In the genomic region with DNA sequence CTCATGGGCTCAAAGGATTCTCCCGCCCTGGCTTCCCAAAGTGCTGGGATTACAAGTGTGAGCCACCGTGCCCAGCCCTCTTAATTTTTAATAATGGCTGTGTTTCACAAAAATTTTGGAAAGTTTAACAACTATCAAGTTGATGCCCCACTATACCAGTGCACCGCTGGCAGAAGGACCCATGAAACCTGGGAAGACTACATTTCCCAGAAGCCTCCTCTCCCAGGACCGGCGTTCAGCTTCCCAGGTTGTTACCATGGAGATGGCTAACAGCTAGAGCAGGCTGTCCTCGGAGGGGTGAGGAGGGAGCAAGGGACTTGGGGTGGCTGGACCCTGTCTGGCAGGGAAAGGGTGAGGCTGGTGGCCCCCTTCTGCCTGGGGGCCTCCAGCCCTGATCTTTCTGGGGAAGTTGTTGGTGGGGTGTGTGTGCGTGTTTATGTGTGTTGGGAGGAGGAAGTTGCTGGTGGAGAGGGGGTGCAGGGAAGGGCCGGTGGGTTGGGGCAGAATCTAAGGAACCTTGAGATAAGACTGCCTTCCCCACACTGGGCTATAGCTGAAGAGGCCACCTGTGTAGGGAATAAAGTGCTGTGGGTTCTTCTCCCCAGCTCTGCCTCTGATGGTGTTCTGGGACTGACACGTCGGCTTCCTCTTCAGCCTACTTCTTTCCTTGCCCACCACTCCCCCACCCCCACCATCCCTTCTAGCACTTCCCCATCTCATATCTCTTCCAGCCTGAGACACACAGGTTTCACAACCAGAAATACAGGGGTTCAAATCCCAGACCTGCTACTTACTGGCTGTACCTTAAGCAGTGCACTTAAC, we compare ENCODE assay signal across 8 cellular contexts. TPM values are rescaled to one million over a fixed set of nuclear protein-coding genes. Genes with fewer than 3 reads are reported as not detected.
A peak's percentile ranks its signal among the peaks of the same experiment; 100 is the strongest.
DNase-seq lines count a peak whose midpoint lies in the region; ATAC-seq and TF ChIP-seq lines count a peak whose summit lies in the region.

A gene with protein sequence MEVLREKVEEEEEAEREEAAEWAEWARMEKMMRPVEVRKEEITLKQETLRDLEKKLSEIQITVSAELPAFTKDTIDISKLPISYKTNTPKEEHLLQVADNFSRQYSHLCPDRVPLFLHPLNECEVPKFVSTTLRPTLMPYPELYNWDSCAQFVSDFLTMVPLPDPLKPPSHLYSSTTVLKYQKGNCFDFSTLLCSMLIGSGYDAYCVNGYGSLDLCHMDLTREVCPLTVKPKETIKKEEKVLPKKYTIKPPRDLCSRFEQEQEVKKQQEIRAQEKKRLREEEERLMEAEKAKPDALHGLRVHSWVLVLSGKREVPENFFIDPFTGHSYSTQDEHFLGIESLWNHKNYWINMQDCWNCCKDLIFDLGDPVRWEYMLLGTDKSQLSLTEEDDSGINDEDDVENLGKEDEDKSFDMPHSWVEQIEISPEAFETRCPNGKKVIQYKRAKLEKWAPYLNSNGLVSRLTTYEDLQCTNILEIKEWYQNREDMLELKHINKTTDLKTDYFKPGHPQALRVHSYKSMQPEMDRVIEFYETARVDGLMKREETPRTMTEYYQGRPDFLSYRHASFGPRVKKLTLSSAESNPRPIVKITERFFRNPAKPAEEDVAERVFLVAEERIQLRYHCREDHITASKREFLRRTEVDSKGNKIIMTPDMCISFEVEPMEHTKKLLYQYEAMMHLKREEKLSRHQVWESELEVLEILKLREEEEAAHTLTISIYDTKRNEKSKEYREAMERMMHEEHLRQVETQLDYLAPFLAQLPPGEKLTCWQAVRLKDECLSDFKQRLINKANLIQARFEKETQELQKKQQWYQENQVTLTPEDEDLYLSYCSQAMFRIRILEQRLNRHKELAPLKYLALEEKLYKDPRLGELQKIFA (plus strand): TSS at position 251 of the 822 bp plus-strand sequence. CDS start 3,144 bp downstream, outside the sequence.

- H3K27ac Mint-ChIP-seq in activated naive CD8-positive, alpha-beta T cell treated with anti-CD3 and anti-CD28 coated beads, Interleukin-2, amount 50 U/mL, for 24 hours = no peak within 1 kb of the TSS

- H3K9me3 ChIP-seq in left ventricle myocardium inferior (replicated peaks) = no peaks in the 10 kb centered on the region

- no peak for TF ChIP-seq CTCF in left ventricle myocardium inferior (IDR thresholded peaks at IDR 0.05; ENCODE audit: borderline replicate concordance)

- peak within 1 kb of the TSS; percentile 27 for H3K4me3 ChIP-seq in left ventricle myocardium inferior

- ATAC-seq in HG02642 (IDR thresholded peaks at IDR 0.05; ENCODE audit: poor library complexity, unreplicated experiment) (peak; percentile 46), GM19023 (IDR thresholded peaks at IDR 0.05; ENCODE audit: unreplicated experiment) (no peak)
- peak; percentile 41 for ATAC-seq in activated naive CD8-positive, alpha-beta T cell treated with anti-CD3 and anti-CD28 coated beads, Interleukin-2, amount 50 U/mL, for 24 hours

- peaks cover 20% of the 10 kb centered on the region for H3K27me3 ChIP-seq in left ventricle myocardium inferior (ENCODE audit: low read depth)

- peak within 1 kb of the TSS; percentile 57 for H3K4me3 Mint-ChIP-seq in activated naive CD8-positive, alpha-beta T cell treated with anti-CD3 and anti-CD28 coated beads, Interleukin-2, amount 50 U/mL, for 24 hours

- DNase-seq in DMS53 (lab: John Stamatoyannopoulos, UW) (peak; percentile 94), NCI-H748 treated with DMSO at 0.1 percent for 48 hours (lab: John Stamatoyannopoulos, UW) (peak; percentile 42), left ventricle myocardium inferior (no peak), posterior cingulate gyrus (peak; percentile 32 to 94 (median 62)), NCI-H187 treated with DMSO at 0.1 percent for 48 hours (lab: John Stamatoyannopoulos, UW) (no peak)
- DNase-seq in activated naive CD8-positive, alpha-beta T cell treated with anti-CD3 and anti-CD28 coated beads, Interleukin-2, amount 50 U/mL, for 24 hours = peak; percentile 26

- intact Hi-C loops in left ventricle myocardium inferior (cut with micrococcal nuclease) (no loop called here), posterior cingulate gyrus (cut with DNase I) (no loop called here)

- no peaks in the 10 kb centered on the region for H3K36me3 ChIP-seq in left ventricle myocardium inferior

- no peaks in the 10 kb centered on the region for H3K27me3 Mint-ChIP-seq in activated naive CD8-positive, alpha-beta T cell treated with anti-CD3 and anti-CD28 coated beads, Interleukin-2, amount 50 U/mL, for 24 hours

- H3K27ac ChIP-seq in left ventricle myocardium inferior (replicated peaks) = no peak within 1 kb of the TSS

- no peaks in the 10 kb centered on the region for H3K9me3 Mint-ChIP-seq in activated naive CD8-positive, alpha-beta T cell treated with anti-CD3 and anti-CD28 coated beads, Interleukin-2, amount 50 U/mL, for 24 hours

- peaks cover 9% of the 10 kb centered on the region for H3K4me1 ChIP-seq in left ventricle myocardium inferior

- peaks cover 23% of the 10 kb centered on the region for H3K4me1 Mint-ChIP-seq in activated naive CD8-positive, alpha-beta T cell treated with anti-CD3 and anti-CD28 coated beads, Interleukin-2, amount 50 U/mL, for 24 hours

- no peaks in the 10 kb centered on the region for H3K36me3 Mint-ChIP-seq in activated naive CD8-positive, alpha-beta T cell treated with anti-CD3 and anti-CD28 coated beads, Interleukin-2, amount 50 U/mL, for 24 hours (ENCODE audit: low read depth)

RNA-seq across cellular contexts. Expression of the gene that starts here (rescaled TPM):
- not detected for total RNA-seq in left ventricle myocardium inferior

Comparison
In these comparisons a context has a peak if more than half of its experiments do, and no peak if none do; other contexts are left out.
1. DNase-seq: peak in DMS53 (single experiment), NCI-H748 treated with DMSO at 0.1 percent for 48 hours (single experiment), activated naive CD8-positive, alpha-beta T cell treated with anti-CD3 and anti-CD28 coated beads, Interleukin-2, amount 50 U/mL, for 24 hours (single experiment) and posterior cingulate gyrus (10 of 10); none in left ventricle myocardium inferior (single experiment) and NCI-H187 treated with DMSO at 0.1 percent for 48 hours (single experiment).